In the genomic region with DNA sequence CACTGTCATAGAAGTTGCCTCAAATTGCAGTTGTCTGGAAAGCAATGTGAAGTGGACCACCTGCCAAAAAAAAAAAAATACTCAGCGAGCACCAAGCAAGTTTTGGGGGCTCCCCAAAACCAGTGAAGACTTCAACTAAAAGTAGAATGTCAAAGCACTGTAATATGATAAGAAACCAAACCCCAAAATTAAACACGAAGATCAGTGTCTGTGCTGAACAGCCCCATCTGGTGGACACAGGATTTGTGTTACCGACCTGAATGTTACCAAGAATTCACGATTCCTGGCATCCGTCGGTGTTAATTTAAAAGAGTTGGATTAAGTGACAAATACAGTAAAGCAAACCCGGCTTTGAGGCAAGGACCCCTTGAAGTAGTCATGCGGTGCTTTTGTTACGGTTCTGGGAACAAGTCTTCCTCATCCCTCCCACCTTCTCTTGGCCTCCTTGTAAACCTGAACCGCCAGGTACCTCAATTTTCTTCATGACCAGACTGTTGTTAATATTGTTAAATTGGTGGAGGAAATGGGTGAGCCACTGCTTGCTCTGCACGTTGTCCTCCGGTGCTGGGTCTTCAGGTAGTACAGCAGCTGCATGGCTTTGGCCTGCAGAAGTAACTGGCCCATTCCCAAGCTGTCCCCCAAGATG, we compare ENCODE assay signal across 8 cellular contexts. TPM values are rescaled to one million over a fixed set of nuclear protein-coding genes. Genes with fewer than 3 reads are reported as not detected.
DNase-seq lines count a peak whose midpoint lies in the region; ATAC-seq, FAIRE-seq and TF ChIP-seq lines count a peak whose summit lies in the region.

No MANE protein-coding gene starts in this region.

- FAIRE-seq in kidney (lab: Jason Lieb, UNC): no peak

- no peaks in the 10 kb centered on the region for H3K36me3 ChIP-seq in kidney (ENCODE audit: control insufficient read depth in 1 of 2, insufficient read depth in 2 of 2, low read length in 2 of 2)

- peak; percentile 80 for TF ChIP-seq CTCF in kidney (IDR thresholded peaks at IDR 0.05; ENCODE audit: borderline replicate concordance, extremely low read depth, insufficient read depth)

- no peak for ATAC-seq in GM21360 (IDR thresholded peaks at IDR 0.05; ENCODE audit: unreplicated experiment)

- H3K4me3 ChIP-seq in kidney (ENCODE audit: low read length in 2 of 2): no peak overlapping the region

- H3K4me1 Mint-ChIP-seq in IgD-negative memory B cell: peaks cover 0 to 12% (median 12%) of the 10 kb centered on the region in 3 donors

- no peak overlapping the region for H3K27ac Mint-ChIP-seq in IgD-negative memory B cell

- H3K9me3 ChIP-seq in kidney (ENCODE audit: control insufficient read depth in 1 of 2, low read length in 2 of 2): no peaks in the 10 kb centered on the region

- H3K27me3 Mint-ChIP-seq in IgD-negative memory B cell: peaks cover 14% of the 10 kb centered on the region

- H3K4me3 Mint-ChIP-seq in IgD-negative memory B cell: peak overlapping the region; percentile 20 to 77 (median 58)

- in situ Hi-C loops in T47D (cut with HindIII; ENCODE audit: low pct_unique_long_range_greater_than_20kb, low sequenced_read_pairs): no loop called here

- DNase-seq in EL: peak; percentile 51
- DNase-seq in UCSD-AML1 (lab: John Stamatoyannopoulos, UW; ENCODE audit: unreplicated experiment): peak; percentile 13
- peak; percentile 60 to 66 for DNase-seq in T47D (ENCODE audit: low read depth in 1 of 2, low spot score in 1 of 2)
- DNase-seq in kidney: no peak
- DNase-seq in stimulated activated CD4-positive, alpha-beta T cell treated with anti-CD3 and anti-CD28 coated beads, Interleukin-4, amount 100 ng/mL, for 1 hour: peak; percentile 45
- no peak for DNase-seq in islet precursor cell

- H3K27ac ChIP-seq in kidney (ENCODE audit: low read depth in 2 of 2, low read length in 2 of 2): no peak overlapping the region

- no peaks in the 10 kb centered on the region for H3K36me3 Mint-ChIP-seq in IgD-negative memory B cell

- H3K9ac ChIP-seq in kidney (ENCODE audit: low read length in 2 of 2): no peak overlapping the region

- peaks cover 0 to 2% of the 10 kb centered on the region in 2 donors for H3K4me1 ChIP-seq in kidney (ENCODE audit: control insufficient read depth in 1 of 2, insufficient read depth in 1 of 2, low read depth in 1 of 2, low read length in 2 of 2)

- intact Hi-C loops in kidney (cut with DNase I): no loop called here

- H3K9me3 Mint-ChIP-seq in IgD-negative memory B cell: peaks cover 0 to under 1% (median 0%) of the 10 kb centered on the region in 3 donors

RNA-seq across cellular contexts. Expression of a gene that starts 31.3 kb away (rescaled TPM):
- polyA plus RNA-seq in IgD-negative memory B cell (116 TPM), kidney (ENCODE audit: insufficient read depth, low read depth, low replicate concordance) (86.6 TPM)
- 82.0 TPM for total RNA-seq in kidney

RNA-seq across cellular contexts. Expression of a gene that starts 33.7 kb away (rescaled TPM):
- polyA plus RNA-seq in IgD-negative memory B cell (1.8 TPM), kidney (ENCODE audit: insufficient read depth, low read depth, low replicate concordance) (3.0 TPM)
- 4.6 TPM for total RNA-seq in kidney

RNA-seq across cellular contexts. Expression of a gene that starts 57.3 kb away (rescaled TPM):
- 111 TPM for polyA plus RNA-seq in IgD-negative memory B cell
- 43.9 TPM for total RNA-seq in kidney
- 68.8 TPM for polyA plus RNA-seq in kidney (ENCODE audit: insufficient read depth, low read depth, low replicate concordance)

RNA-seq across cellular contexts. Expression of a gene that starts 59.9 kb away (rescaled TPM):
- polyA plus RNA-seq in IgD-negative memory B cell (5.4 TPM), kidney (ENCODE audit: insufficient read depth, low read depth, low replicate concordance) (10.2 TPM)
- 41.0 TPM for total RNA-seq in kidney

Comparison
In these comparisons a context has a peak if more than half of its experiments do, and no peak if none do; other contexts are left out.
1. DNase-seq: peak in EL (single experiment), UCSD-AML1 (single experiment), T47D (2 of 2) and stimulated activated CD4-positive, alpha-beta T cell treated with anti-CD3 and anti-CD28 coated beads, Interleukin-4, amount 100 ng/mL, for 1 hour (single experiment); none in kidney (single experiment) and islet precursor cell (single experiment).